8 cellular contexts compared by ENCODE assay signal in genomic region chr2:131490616-131491468, GRCh38. TPM values are rescaled to one million over a fixed set of nuclear protein-coding genes. Genes with fewer than 3 reads are reported as not detected.
DNase-seq lines count a peak whose midpoint lies in the region; ATAC-seq and TF ChIP-seq lines count a peak whose summit lies in the region.
"Not testable (repeated sequence)": the region's sequence is repeated elsewhere in the genome, so short reads cannot be mapped to it uniquely, and the experiment has no call there.

No MANE protein-coding gene starts in this region.

- intact Hi-C loops in activated T-helper 1 cell treated with anti-CD3 and anti-CD28 coated beads, Interleukin-12 subunit alpha, Interleukin-12 subunit beta, Interleukin-2, Interleukin-4 antibody, amounts not matched to agents 30 ng/mL and 10 ng/mL and 1 ng/mL, durations not matched to agents 14 hours and 24 hours and 36 hours (cut with micrococcal nuclease), result loop anchor here (5.0 kb wide), 2 partner anchors 64 to 1309 kb away; partner anchors contain the start of genes MZT2B and SMPD4
- intact Hi-C loops in psoas muscle (cut with DNase I), result loop anchor here (10.0 kb wide), 1 partner anchor 184 kb away; no protein-coding TSS in a partner anchor
- intact Hi-C loops in upper lobe of right lung (cut with DNase I), result not testable (repeated sequence)

- peak overlapping the region; percentile 93 for H3K9ac ChIP-seq in Karpas-422 (ENCODE audit: low read length)

- not testable (repeated sequence) for H4K20me1 ChIP-seq in Karpas-422 (ENCODE audit: insufficient read depth, low read depth, low read length)

- peak overlapping the region; percentile 90 for H3K4me3 Mint-ChIP-seq in activated T-helper 1 cell treated with anti-CD3 and anti-CD28 coated beads, Interleukin-12 subunit alpha, Interleukin-12 subunit beta, Interleukin-2, Interleukin-4 antibody, amounts not matched to agents 30 ng/mL and 10 ng/mL and 1 ng/mL, durations not matched to agents 14 hours and 24 hours and 36 hours
- peak overlapping the region; percentile 77 to 96 for H3K4me3 Mint-ChIP-seq in effector memory CD8-positive, alpha-beta T cell

- H3K9me3 ChIP-seq in Karpas-422 (ENCODE audit: low read length); SJCRH30 (replicated peaks); psoas muscle; upper lobe of right lung: not testable (repeated sequence)

- not testable (repeated sequence) for H3K9me2 ChIP-seq in Karpas-422 (replicated peaks; ENCODE audit: insufficient read depth, low read length)

- not testable (repeated sequence) for ATAC-seq in effector memory CD8-positive, alpha-beta T cell (replicated peaks); psoas muscle; upper lobe of right lung

- peaks cover 73% of the 10 kb centered on the region for H3K79me2 ChIP-seq in Karpas-422 (ENCODE audit: low read length)

- not testable (repeated sequence) for H3K9me3 Mint-ChIP-seq in activated T-helper 1 cell treated with anti-CD3 and anti-CD28 coated beads, Interleukin-12 subunit alpha, Interleukin-12 subunit beta, Interleukin-2, Interleukin-4 antibody, amounts not matched to agents 30 ng/mL and 10 ng/mL and 1 ng/mL, durations not matched to agents 14 hours and 24 hours and 36 hours; effector memory CD8-positive, alpha-beta T cell

- peaks cover 21% of the 10 kb centered on the region for H3K36me3 Mint-ChIP-seq in activated T-helper 1 cell treated with anti-CD3 and anti-CD28 coated beads, Interleukin-12 subunit alpha, Interleukin-12 subunit beta, Interleukin-2, Interleukin-4 antibody, amounts not matched to agents 30 ng/mL and 10 ng/mL and 1 ng/mL, durations not matched to agents 14 hours and 24 hours and 36 hours (ENCODE audit: low read depth)
- H3K36me3 Mint-ChIP-seq in effector memory CD8-positive, alpha-beta T cell (ENCODE audit: insufficient read depth), result peaks cover 37% of the 10 kb centered on the region

- H3K27me3 Mint-ChIP-seq in activated T-helper 1 cell treated with anti-CD3 and anti-CD28 coated beads, Interleukin-12 subunit alpha, Interleukin-12 subunit beta, Interleukin-2, Interleukin-4 antibody, amounts not matched to agents 30 ng/mL and 10 ng/mL and 1 ng/mL, durations not matched to agents 14 hours and 24 hours and 36 hours (ENCODE audit: insufficient read depth); effector memory CD8-positive, alpha-beta T cell: not testable (repeated sequence)

- H3K4me3 ChIP-seq in Karpas-422 (ENCODE audit: low read length) (peak overlapping the region; percentile 91), SJCRH30 (peak overlapping the region; percentile 95), kidney epithelial cell (ENCODE audit: low read depth, low read length) (peak overlapping the region; percentile 52), psoas muscle (peak overlapping the region; percentile 90), upper lobe of right lung (peak overlapping the region; percentile 77)

- H3K36me3 ChIP-seq in Karpas-422 (ENCODE audit: insufficient read depth, low read length); SJCRH30; kidney epithelial cell (ENCODE audit: control insufficient read depth, insufficient read depth, low read length); psoas muscle (ENCODE audit: insufficient read depth in 1 of 2, low read depth in 1 of 2); upper lobe of right lung: not testable (repeated sequence)

- H3K4me1 ChIP-seq in Karpas-422 (ENCODE audit: low read length), result peaks cover 38% of the 10 kb centered on the region
- H3K4me1 ChIP-seq in SJCRH30, psoas muscle: not testable (repeated sequence)
- peaks cover 21% of the 10 kb centered on the region for H3K4me1 ChIP-seq in upper lobe of right lung

- peak overlapping the region; percentile 54; the same call in 1 of the 2 replicates for H3K27ac ChIP-seq in Karpas-422 (ENCODE audit: low read length)
- not testable (repeated sequence) for H3K27ac ChIP-seq in SJCRH30, psoas muscle, upper lobe of right lung

- H3K27me3 ChIP-seq in Karpas-422 (ENCODE audit: low read length); SJCRH30; kidney epithelial cell (ENCODE audit: control insufficient read depth, insufficient read depth, low read length); psoas muscle (ENCODE audit: insufficient read depth in 3 of 3, low read length in 2 of 3); upper lobe of right lung: not testable (repeated sequence)

- not testable (repeated sequence) for TF ChIP-seq CTCF in kidney epithelial cell (IDR thresholded peaks at IDR 0.05; ENCODE audit: insufficient read depth, low read length, poor library complexity, severe bottlenecking); psoas muscle (IDR thresholded peaks at IDR 0.05); upper lobe of right lung (IDR thresholded peaks at IDR 0.05)

- 74 to 85% (median 81%) methylated on average over 18 to 20 of the region's 20 CpGs for WGBS in psoas muscle, 3 donors

- peak overlapping the region; percentile 76 for H3K4me2 ChIP-seq in Karpas-422 (ENCODE audit: low read depth, low read length, poor library complexity, severe bottlenecking)

- DNase-seq in ELR (ENCODE audit: low read depth), result peak; percentile 22
- DNase-seq in Karpas-422, result peak; percentile 68
- DNase-seq in SJCRH30; kidney epithelial cell (ENCODE audit: low read depth); psoas muscle; upper lobe of right lung: not testable (repeated sequence)
- peak; percentile 27 for DNase-seq in activated T-helper 1 cell treated with anti-CD3 and anti-CD28 coated beads, Interleukin-12 subunit alpha, Interleukin-12 subunit beta, Interleukin-2, Interleukin-4 antibody, amounts not matched to agents 30 ng/mL and 10 ng/mL and 1 ng/mL, durations not matched to agents 14 hours and 24 hours and 36 hours (ENCODE audit: low spot score)
- peak in 2 of 3 experiments; percentile 6 to 19 for DNase-seq in effector memory CD8-positive, alpha-beta T cell

- not testable (repeated sequence) for H2AFZ ChIP-seq in Karpas-422 (ENCODE audit: low read length)

- peak overlapping the region; percentile 91 for H3K27ac Mint-ChIP-seq in activated T-helper 1 cell treated with anti-CD3 and anti-CD28 coated beads, Interleukin-12 subunit alpha, Interleukin-12 subunit beta, Interleukin-2, Interleukin-4 antibody, amounts not matched to agents 30 ng/mL and 10 ng/mL and 1 ng/mL, durations not matched to agents 14 hours and 24 hours and 36 hours
- H3K27ac Mint-ChIP-seq in effector memory CD8-positive, alpha-beta T cell, result peak overlapping the region; percentile 80 to 91

- H3K4me1 Mint-ChIP-seq in activated T-helper 1 cell treated with anti-CD3 and anti-CD28 coated beads, Interleukin-12 subunit alpha, Interleukin-12 subunit beta, Interleukin-2, Interleukin-4 antibody, amounts not matched to agents 30 ng/mL and 10 ng/mL and 1 ng/mL, durations not matched to agents 14 hours and 24 hours and 36 hours (ENCODE audit: low read depth), result not testable (repeated sequence)
- peaks cover 34 to 37% of the 10 kb centered on the region in 2 donors for H3K4me1 Mint-ChIP-seq in effector memory CD8-positive, alpha-beta T cell (ENCODE audit: low read depth in 2 of 2)

RNA-seq across cellular contexts. Expression of gene MZT2A, which starts 1.4 kb away (rescaled TPM):
- total RNA-seq in Karpas-422 (2014; rRNA removed; shearing (Covaris generic); ENCODE audit: low replicate concordance), result 119 and 342 TPM in 2 replicates
- total RNA-seq in SJCRH30 (2014; rRNA removed; shearing (Covaris generic)), result 69.3 and 94.4 TPM in 2 replicates
- total RNA-seq in activated T-helper 1 cell treated with anti-CD3 and anti-CD28 coated beads, Interleukin-12 subunit alpha, Interleukin-12 subunit beta, Interleukin-2, Interleukin-4 antibody, amounts not matched to agents 30 ng/mL and 10 ng/mL and 1 ng/mL, durations not matched to agents 14 hours and 24 hours and 36 hours, result 101 and 110 TPM in 2 replicates
- total RNA-seq in kidney epithelial cell (257 and 285 TPM in 2 replicates), psoas muscle (10 to 100 TPM; 30.8 to 46.5 (median 33.3) TPM), upper lobe of right lung (46.5 TPM)
- 10 to 100 TPM; 22.1 to 41.4 (median 34.8) TPM for polyA plus RNA-seq in psoas muscle

RNA-seq across cellular contexts. Expression of gene TUBA3D, which starts 14.9 kb away (rescaled TPM):
- not detected in 2 replicates for total RNA-seq in Karpas-422 (2014; rRNA removed; shearing (Covaris generic); ENCODE audit: low replicate concordance)
- total RNA-seq in SJCRH30 (2014; rRNA removed; shearing (Covaris generic)), result not detected in 2 replicates
- not detected in 2 replicates for total RNA-seq in activated T-helper 1 cell treated with anti-CD3 and anti-CD28 coated beads, Interleukin-12 subunit alpha, Interleukin-12 subunit beta, Interleukin-2, Interleukin-4 antibody, amounts not matched to agents 30 ng/mL and 10 ng/mL and 1 ng/mL, durations not matched to agents 14 hours and 24 hours and 36 hours
- not detected in 2 replicates for total RNA-seq in kidney epithelial cell
- total RNA-seq in psoas muscle, result not detected
- under 1 TPM; 0.13 to 0.75 (median 0.23) TPM for polyA plus RNA-seq in psoas muscle
- total RNA-seq in upper lobe of right lung, result not detected

RNA-seq across cellular contexts. Expression of gene CCDC74A, which starts 36.8 kb away (rescaled TPM):
- 7.8 and 18.6 TPM in 2 replicates for total RNA-seq in Karpas-422 (2014; rRNA removed; shearing (Covaris generic); ENCODE audit: low replicate concordance)
- 0.13 TPM in 1 of 2 replicates, not detected in the other for total RNA-seq in SJCRH30 (2014; rRNA removed; shearing (Covaris generic))
- 1.4 and 1.6 TPM in 2 replicates for total RNA-seq in activated T-helper 1 cell treated with anti-CD3 and anti-CD28 coated beads, Interleukin-12 subunit alpha, Interleukin-12 subunit beta, Interleukin-2, Interleukin-4 antibody, amounts not matched to agents 30 ng/mL and 10 ng/mL and 1 ng/mL, durations not matched to agents 14 hours and 24 hours and 36 hours
- total RNA-seq in kidney epithelial cell (24.2 and 33.3 TPM in 2 replicates), psoas muscle (under 1 TPM in 1 of 4 donors, not detected in 3; 0.51 TPM), upper lobe of right lung (1.2 TPM)
- under 1 TPM; 0.16 to 0.18 (median 0.18) TPM for polyA plus RNA-seq in psoas muscle
